Comparison of ENCODE assay signal across 1 cellular context in the genomic region with DNA sequence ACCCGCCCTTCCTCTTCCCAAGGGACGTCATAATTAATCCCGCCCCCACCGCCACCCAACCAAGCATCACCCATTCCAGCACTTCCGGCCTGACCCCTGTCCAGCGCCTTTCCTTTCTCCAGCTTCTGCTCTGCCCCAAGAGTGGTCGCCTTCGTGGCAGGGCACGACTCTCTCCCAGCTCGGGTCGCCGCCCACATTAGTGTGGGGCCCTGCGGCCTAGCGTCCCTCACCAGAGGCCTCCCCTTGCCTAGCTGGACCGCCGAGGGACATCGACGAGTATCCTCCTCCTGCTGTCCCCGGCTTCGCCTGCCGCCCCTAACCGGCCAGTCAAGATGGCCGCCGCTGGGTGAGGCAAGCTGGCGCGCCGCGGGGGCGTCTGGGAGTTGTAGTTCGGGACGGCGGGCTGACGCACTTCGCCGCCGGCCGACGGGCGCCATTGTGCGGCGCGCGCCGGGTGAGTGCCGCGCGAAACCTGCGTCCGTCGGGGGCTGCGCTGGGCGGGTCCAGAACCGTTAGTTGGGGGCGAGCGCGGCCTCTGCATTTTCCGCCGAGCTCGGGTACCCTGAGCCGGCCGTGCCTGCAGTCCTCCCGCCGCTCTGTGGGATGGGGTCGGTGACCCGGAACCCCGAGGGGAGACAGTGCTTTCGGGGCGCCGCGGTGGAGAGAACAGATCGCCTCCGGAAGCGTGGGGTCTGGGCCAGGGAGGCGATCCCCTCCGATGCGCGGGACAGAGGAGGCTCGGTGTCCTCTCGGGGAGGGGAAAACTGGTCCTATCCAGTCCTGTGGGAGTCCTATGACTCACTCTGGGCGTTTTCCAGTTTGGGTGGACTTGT.
TF ChIP-seq lines count a peak whose summit lies in the region.

A gene (plus strand): TSS at position 73 of the 833 bp plus-strand sequence. CDS start 905 bp downstream, outside the sequence.

TF ChIP-seq in HepG2, 621 proteins besides CTCF, POLR2A, EP300 and RAD21 (continued from another document and continues in another):
- peak; percentile 30; the same call in 1 of the 2 replicates for TF ChIP-seq ZC3H4 (CRISPR knock-in tag; IDR thresholded peaks at IDR 0.05; ENCODE audit: borderline replicate concordance)
- TF ChIP-seq SUZ12 (IDR thresholded peaks at IDR 0.05; ENCODE audit: low read depth, low read length): peak; percentile 67
- 0 out of 2 replicates have a peak, but pooled peaks have one; percentile 82 for TF ChIP-seq ZNF816 (CRISPR knock-in tag; IDR thresholded peaks at IDR 0.05; ENCODE audit: borderline replicate concordance)
- no peak for TF ChIP-seq ZNF30 (CRISPR knock-in tag; IDR thresholded peaks at IDR 0.05)
- TF ChIP-seq, protein P1, sequence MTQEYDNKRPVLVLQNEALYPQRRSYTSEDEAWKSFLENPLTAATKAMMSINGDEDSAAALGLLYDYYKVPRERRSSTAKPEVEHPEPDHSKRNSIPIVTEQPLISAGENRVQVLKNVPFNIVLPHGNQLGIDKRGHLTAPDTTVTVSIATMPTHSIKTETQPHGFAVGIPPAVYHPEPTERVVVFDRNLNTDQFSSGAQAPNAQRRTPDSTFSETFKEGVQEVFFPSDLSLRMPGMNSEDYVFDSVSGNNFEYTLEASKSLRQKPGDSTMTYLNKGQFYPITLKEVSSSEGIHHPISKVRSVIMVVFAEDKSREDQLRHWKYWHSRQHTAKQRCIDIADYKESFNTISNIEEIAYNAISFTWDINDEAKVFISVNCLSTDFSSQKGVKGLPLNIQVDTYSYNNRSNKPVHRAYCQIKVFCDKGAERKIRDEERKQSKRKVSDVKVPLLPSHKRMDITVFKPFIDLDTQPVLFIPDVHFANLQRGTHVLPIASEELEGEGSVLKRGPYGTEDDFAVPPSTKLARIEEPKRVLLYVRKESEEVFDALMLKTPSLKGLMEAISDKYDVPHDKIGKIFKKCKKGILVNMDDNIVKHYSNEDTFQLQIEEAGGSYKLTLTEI (CRISPR knock-in tag; conservative IDR thresholded peaks at IDR 0.05): no peak
- TF ChIP-seq, protein P2, sequence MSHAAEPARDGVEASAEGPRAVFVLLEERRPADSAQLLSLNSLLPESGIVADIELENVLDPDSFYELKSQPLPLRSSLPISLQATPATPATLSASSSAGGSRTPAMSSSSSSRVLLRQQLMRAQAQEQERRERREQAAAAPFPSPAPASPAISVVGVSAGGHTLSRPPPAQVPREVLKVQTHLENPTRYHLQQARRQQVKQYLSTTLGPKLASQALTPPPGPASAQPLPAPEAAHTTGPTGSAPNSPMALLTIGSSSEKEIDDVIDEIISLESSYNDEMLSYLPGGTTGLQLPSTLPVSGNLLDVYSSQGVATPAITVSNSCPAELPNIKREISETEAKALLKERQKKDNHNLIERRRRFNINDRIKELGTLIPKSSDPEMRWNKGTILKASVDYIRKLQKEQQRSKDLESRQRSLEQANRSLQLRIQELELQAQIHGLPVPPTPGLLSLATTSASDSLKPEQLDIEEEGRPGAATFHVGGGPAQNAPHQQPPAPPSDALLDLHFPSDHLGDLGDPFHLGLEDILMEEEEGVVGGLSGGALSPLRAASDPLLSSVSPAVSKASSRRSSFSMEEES (CRISPR knock-in tag; IDR thresholded peaks at IDR 0.05): no peak
- TF ChIP-seq RXRB (CRISPR knock-in tag; IDR thresholded peaks at IDR 0.05; ENCODE audit: borderline replicate concordance): peak; percentile 27; the same call in 1 of the 2 replicates
- peak; percentile 86 for TF ChIP-seq SMAD1 (CRISPR knock-in tag; IDR thresholded peaks at IDR 0.05; ENCODE audit: borderline replicate concordance, low read depth)
- TF ChIP-seq ZNF430 (CRISPR knock-in tag; IDR thresholded peaks at IDR 0.05): peak; percentile 94; the same call in 1 of the 2 replicates
- 0 out of 2 replicates have a peak, but pooled peaks have one; percentile 23 for TF ChIP-seq ZNF839 (CRISPR knock-in tag; IDR thresholded peaks at IDR 0.05; ENCODE audit: borderline replicate concordance)
- TF ChIP-seq ETV5 (CRISPR knock-in tag; IDR thresholded peaks at IDR 0.05; ENCODE audit: borderline replicate concordance): peak; percentile 56; the same call in 1 of the 2 replicates
- TF ChIP-seq, protein P3, sequence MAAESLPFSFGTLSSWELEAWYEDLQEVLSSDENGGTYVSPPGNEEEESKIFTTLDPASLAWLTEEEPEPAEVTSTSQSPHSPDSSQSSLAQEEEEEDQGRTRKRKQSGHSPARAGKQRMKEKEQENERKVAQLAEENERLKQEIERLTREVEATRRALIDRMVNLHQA (CRISPR knock-in tag; IDR thresholded peaks at IDR 0.05): no peak
- TF ChIP-seq ZNF329 (CRISPR knock-in tag; IDR thresholded peaks at IDR 0.05; ENCODE audit: low read depth): peak; percentile 96
- TF ChIP-seq, protein P4, sequence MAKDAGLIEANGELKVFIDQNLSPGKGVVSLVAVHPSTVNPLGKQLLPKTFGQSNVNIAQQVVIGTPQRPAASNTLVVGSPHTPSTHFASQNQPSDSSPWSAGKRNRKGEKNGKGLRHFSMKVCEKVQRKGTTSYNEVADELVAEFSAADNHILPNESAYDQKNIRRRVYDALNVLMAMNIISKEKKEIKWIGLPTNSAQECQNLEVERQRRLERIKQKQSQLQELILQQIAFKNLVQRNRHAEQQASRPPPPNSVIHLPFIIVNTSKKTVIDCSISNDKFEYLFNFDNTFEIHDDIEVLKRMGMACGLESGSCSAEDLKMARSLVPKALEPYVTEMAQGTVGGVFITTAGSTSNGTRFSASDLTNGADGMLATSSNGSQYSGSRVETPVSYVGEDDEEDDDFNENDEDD (CRISPR knock-in tag; IDR thresholded peaks at IDR 0.05; ENCODE audit: borderline replicate concordance): peak; percentile 74; the same call in 1 of the 2 replicates
- TF ChIP-seq CREB1 (IDR thresholded peaks at IDR 0.05): peak; percentile 73
- TF ChIP-seq CREB1 (CRISPR knock-in tag; IDR thresholded peaks at IDR 0.05): peak; percentile 88
- TF ChIP-seq ZNF792 (CRISPR knock-in tag; IDR thresholded peaks at IDR 0.05): peak; percentile 63; the same call in 1 of the 2 replicates
- TF ChIP-seq ZNF317 (CRISPR knock-in tag; IDR thresholded peaks at IDR 0.05): peak; percentile 16; the same call in 1 of the 2 replicates
- TF ChIP-seq, protein P5, sequence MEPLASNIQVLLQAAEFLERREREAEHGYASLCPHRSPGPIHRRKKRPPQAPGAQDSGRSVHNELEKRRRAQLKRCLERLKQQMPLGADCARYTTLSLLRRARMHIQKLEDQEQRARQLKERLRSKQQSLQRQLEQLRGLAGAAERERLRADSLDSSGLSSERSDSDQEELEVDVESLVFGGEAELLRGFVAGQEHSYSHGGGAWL (CRISPR knock-in tag; IDR thresholded peaks at IDR 0.05): 0 out of 2 replicates have a peak, but pooled peaks have one; percentile 13
- peak; percentile 25; the same call in 1 of the 2 replicates for TF ChIP-seq CHD2 (IDR thresholded peaks at IDR 0.05; ENCODE audit: low read depth, low read length)
- no peak for TF ChIP-seq LCORL (IDR thresholded peaks at IDR 0.05)
- TF ChIP-seq LCORL (CRISPR knock-in tag; IDR thresholded peaks at IDR 0.05): peak; percentile 15; the same call in 1 of the 2 replicates
- TF ChIP-seq KDM2A (CRISPR knock-in tag; IDR thresholded peaks at IDR 0.05; ENCODE audit: borderline replicate concordance, low read depth): no peak; the same call in 1 of the 2 replicates
- TF ChIP-seq MAZ (IDR thresholded peaks at IDR 0.05; ENCODE audit: borderline replicate concordance, low read depth, low read length): peak; percentile 15; the same call in 1 of the 2 replicates
- TF ChIP-seq MAZ (CRISPR knock-in tag; IDR thresholded peaks at IDR 0.05; ENCODE audit: low read depth): no peak
- no peak; the same call in 1 of the 2 replicates for TF ChIP-seq SMAD9 (CRISPR knock-in tag; IDR thresholded peaks at IDR 0.05)
- TF ChIP-seq GABPB1 (CRISPR knock-in tag; IDR thresholded peaks at IDR 0.05): peak; percentile 91
- TF ChIP-seq ZNF547 (CRISPR knock-in tag; IDR thresholded peaks at IDR 0.05): peak; percentile 85
- no peak for TF ChIP-seq FOXK2 (IDR thresholded peaks at IDR 0.05)
- TF ChIP-seq SKI (IDR thresholded peaks at IDR 0.05; ENCODE audit: partially characterized antibody): peak; percentile 30
- peak; percentile 31; the same call in 1 of the 2 replicates for TF ChIP-seq HOXA5 (CRISPR knock-in tag; IDR thresholded peaks at IDR 0.05)
- peak; percentile 32; the same call in 1 of the 2 replicates for TF ChIP-seq ZSCAN22 (CRISPR knock-in tag; IDR thresholded peaks at IDR 0.05)
- TF ChIP-seq HCFC1 (IDR thresholded peaks at IDR 0.05; ENCODE audit: low read depth, low read length): peak; percentile 90
- TF ChIP-seq KAT7 (CRISPR knock-in tag; IDR thresholded peaks at IDR 0.05; ENCODE audit: borderline replicate concordance): 0 out of 2 replicates have a peak, but pooled peaks have one; percentile 47
- TF ChIP-seq ZNF10 (CRISPR knock-in tag; IDR thresholded peaks at IDR 0.05; ENCODE audit: borderline replicate concordance, low read depth): no peak
- TF ChIP-seq, protein P6, sequence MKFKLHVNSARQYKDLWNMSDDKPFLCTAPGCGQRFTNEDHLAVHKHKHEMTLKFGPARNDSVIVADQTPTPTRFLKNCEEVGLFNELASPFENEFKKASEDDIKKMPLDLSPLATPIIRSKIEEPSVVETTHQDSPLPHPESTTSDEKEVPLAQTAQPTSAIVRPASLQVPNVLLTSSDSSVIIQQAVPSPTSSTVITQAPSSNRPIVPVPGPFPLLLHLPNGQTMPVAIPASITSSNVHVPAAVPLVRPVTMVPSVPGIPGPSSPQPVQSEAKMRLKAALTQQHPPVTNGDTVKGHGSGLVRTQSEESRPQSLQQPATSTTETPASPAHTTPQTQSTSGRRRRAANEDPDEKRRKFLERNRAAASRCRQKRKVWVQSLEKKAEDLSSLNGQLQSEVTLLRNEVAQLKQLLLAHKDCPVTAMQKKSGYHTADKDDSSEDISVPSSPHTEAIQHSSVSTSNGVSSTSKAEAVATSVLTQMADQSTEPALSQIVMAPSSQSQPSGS (CRISPR knock-in tag; IDR thresholded peaks at IDR 0.05): peak; percentile 81
- TF ChIP-seq, protein P7, sequence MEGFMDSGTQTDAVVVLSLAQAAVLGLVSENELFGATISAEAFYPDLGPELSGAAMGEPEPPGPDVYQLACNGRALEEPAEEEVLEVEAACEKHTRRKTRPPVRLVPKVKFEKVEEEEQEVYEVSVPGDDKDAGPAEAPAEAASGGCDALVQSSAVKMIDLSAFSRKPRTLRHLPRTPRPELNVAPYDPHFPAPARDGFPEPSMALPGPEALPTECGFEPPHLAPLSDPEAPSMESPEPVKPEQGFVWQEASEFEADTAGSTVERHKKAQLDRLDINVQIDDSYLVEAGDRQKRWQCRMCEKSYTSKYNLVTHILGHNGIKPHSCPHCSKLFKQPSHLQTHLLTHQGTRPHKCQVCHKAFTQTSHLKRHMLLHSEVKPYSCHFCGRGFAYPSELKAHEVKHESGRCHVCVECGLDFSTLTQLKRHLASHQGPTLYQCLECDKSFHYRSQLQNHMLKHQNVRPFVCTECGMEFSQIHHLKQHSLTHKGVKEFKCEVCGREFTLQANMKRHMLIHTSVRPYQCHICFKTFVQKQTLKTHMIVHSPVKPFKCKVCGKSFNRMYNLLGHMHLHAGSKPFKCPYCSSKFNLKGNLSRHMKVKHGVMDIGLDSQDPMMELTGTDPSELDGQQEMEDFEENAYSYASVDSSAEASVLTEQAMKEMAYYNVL (CRISPR knock-in tag; IDR thresholded peaks at IDR 0.05; ENCODE audit: borderline replicate concordance): peak; percentile 85
- 0 out of 2 replicates have a peak, but pooled peaks have one; percentile 42 for TF ChIP-seq NFE2L1 (CRISPR knock-in tag; IDR thresholded peaks at IDR 0.05; ENCODE audit: borderline replicate concordance)
- peak; percentile 64 for TF ChIP-seq ZNF333 (CRISPR knock-in tag; IDR thresholded peaks at IDR 0.05; ENCODE audit: borderline replicate concordance)
- TF ChIP-seq, protein P8, sequence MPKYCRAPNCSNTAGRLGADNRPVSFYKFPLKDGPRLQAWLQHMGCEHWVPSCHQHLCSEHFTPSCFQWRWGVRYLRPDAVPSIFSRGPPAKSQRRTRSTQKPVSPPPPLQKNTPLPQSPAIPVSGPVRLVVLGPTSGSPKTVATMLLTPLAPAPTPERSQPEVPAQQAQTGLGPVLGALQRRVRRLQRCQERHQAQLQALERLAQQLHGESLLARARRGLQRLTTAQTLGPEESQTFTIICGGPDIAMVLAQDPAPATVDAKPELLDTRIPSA (CRISPR knock-in tag; IDR thresholded peaks at IDR 0.05; ENCODE audit: borderline replicate concordance): 0 out of 2 replicates have a peak, but pooled peaks have one; percentile 29
- TF ChIP-seq ZNF616 (CRISPR knock-in tag; IDR thresholded peaks at IDR 0.05; ENCODE audit: low read depth): peak; percentile 75; the same call in 1 of the 2 replicates
- peak; percentile 54; the same call in 1 of the 2 replicates for TF ChIP-seq MIER2 (CRISPR knock-in tag; IDR thresholded peaks at IDR 0.05)
- TF ChIP-seq, protein P9, sequence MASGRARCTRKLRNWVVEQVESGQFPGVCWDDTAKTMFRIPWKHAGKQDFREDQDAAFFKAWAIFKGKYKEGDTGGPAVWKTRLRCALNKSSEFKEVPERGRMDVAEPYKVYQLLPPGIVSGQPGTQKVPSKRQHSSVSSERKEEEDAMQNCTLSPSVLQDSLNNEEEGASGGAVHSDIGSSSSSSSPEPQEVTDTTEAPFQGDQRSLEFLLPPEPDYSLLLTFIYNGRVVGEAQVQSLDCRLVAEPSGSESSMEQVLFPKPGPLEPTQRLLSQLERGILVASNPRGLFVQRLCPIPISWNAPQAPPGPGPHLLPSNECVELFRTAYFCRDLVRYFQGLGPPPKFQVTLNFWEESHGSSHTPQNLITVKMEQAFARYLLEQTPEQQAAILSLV (CRISPR knock-in tag; IDR thresholded peaks at IDR 0.05; ENCODE audit: borderline replicate concordance): peak; percentile 50; the same call in 1 of the 2 replicates
- peak; percentile 79 for TF ChIP-seq ZSCAN21 (CRISPR knock-in tag; IDR thresholded peaks at IDR 0.05; ENCODE audit: borderline replicate concordance)
